In genomic region chr11:69074786-69075185, GRCh38 we compare ENCODE assay signal across 15 cellular contexts. TPM values are rescaled to one million over a fixed set of nuclear protein-coding genes. Genes with fewer than 3 reads are reported as not detected.
DNase-seq lines count a peak whose midpoint lies in the region; ATAC-seq and TF ChIP-seq lines count a peak whose summit lies in the region.
"Had no signal": no experiment of that assay in that cellular context is flagged by ENCODE, and none has a peak within 500 bp of the region (broad histone marks: within the 10 kb centered on the region; RNA-seq: fewer than 3 reads in every experiment).

No MANE protein-coding gene starts in this region.

- H2AFZ ChIP-seq in HCT116 (ENCODE audit: low read depth, low read length, poor library complexity, severe bottlenecking) (no peak overlapping the region), smooth muscle cell (ENCODE audit: low read depth) (no peak overlapping the region)

- DNase-seq in HCT116 (ENCODE audit: low read depth, low spot score) (no peak), stomach (no peak), smooth muscle cell (lab: John Stamatoyannopoulos, UW; ENCODE audit: unreplicated experiment) (no peak), spleen (no peak), GDM1 (lab: John Stamatoyannopoulos, UW) (no peak)
- DNase-seq in activated T-helper 1 cell treated with anti-CD3 and anti-CD28 coated beads, Interleukin-12 subunit alpha, Interleukin-12 subunit beta, Interleukin-2, Interleukin-4 antibody, amounts not matched to agents 30 ng/mL and 10 ng/mL and 1 ng/mL, durations not matched to agents 14 hours and 24 hours and 36 hours (ENCODE audit: low spot score) = no peak
- DNase-seq: activated B cell treated with CpG ODN at 0.5 μM for 24 hours; NCI-H1105 treated with DMSO at 0.1 percent for 48 hours; stimulated activated naive CD4-positive, alpha-beta T cell treated with Interleukin-2 at 50 U/mL for 16 hours had no signal

- TF ChIP-seq RAD21 in HCT116 (IDR thresholded peaks at IDR 0.05; ENCODE audit: low read depth) = no peak

- H3K4me1 Mint-ChIP-seq in activated T-helper 1 cell treated with anti-CD3 and anti-CD28 coated beads, Interleukin-12 subunit alpha, Interleukin-12 subunit beta, Interleukin-2, Interleukin-4 antibody, amounts not matched to agents 30 ng/mL and 10 ng/mL and 1 ng/mL, durations not matched to agents 14 hours and 24 hours and 36 hours (ENCODE audit: low read depth) = peaks cover 8% of the 10 kb centered on the region

- H3K27me3 ChIP-seq in HCT116 (ENCODE audit: insufficient read depth, low read length) (no peaks in the 10 kb centered on the region), gastroesophageal sphincter (no peaks in the 10 kb centered on the region), stomach (no peaks in the 10 kb centered on the region), smooth muscle cell (ENCODE audit: low read depth) (no peaks in the 10 kb centered on the region), spleen (replicated peaks in 1 of 7) (no peaks in the 10 kb centered on the region)
- H3K27me3 ChIP-seq: pancreas had no signal

- H3K79me2 ChIP-seq in HCT116 (ENCODE audit: insufficient read depth, low read length) (no peaks in the 10 kb centered on the region), smooth muscle cell (ENCODE audit: low read depth) (no peaks in the 10 kb centered on the region)

- POLR2A ChIA-PET in HCT116 (lab: Charles Lee) = no interaction called here

- BruUV-seq in HCT116 (replicated peaks; lab: Mats Ljungman, UMichigan) = no TSS peak

- H3K4me2 ChIP-seq in HCT116 (ENCODE audit: low read length) = peak overlapping the region; percentile 56
- H3K4me2 ChIP-seq in smooth muscle cell = no peak overlapping the region

- H3K9me3 ChIP-seq in HCT116 (ENCODE audit: control insufficient read depth in 1 of 2, insufficient read depth in 1 of 2, low read depth in 1 of 2, low read length in 2 of 2) (no peaks in the 10 kb centered on the region), gastroesophageal sphincter (no peaks in the 10 kb centered on the region), stomach (no peaks in the 10 kb centered on the region), smooth muscle cell (replicated peaks; ENCODE audit: low read depth) (no peaks in the 10 kb centered on the region), spleen (no peaks in the 10 kb centered on the region)
- H3K9me3 ChIP-seq: mucosa of descending colon, pancreas had no signal

- peak overlapping the region; percentile 34; the same call in 1 of the 2 replicates for H3K9ac ChIP-seq in HCT116 (ENCODE audit: low read length)
- H3K9ac ChIP-seq in smooth muscle cell (ENCODE audit: low read depth) = no peak overlapping the region
- H3K9ac ChIP-seq: KMS-11 had no signal

- no peaks in the 10 kb centered on the region for H4K20me1 ChIP-seq in HCT116 (ENCODE audit: insufficient read depth)
- H4K20me1 ChIP-seq in smooth muscle cell (ENCODE audit: low read depth) = peaks cover 13% of the 10 kb centered on the region

- H3K36me3 ChIP-seq in HCT116 (ENCODE audit: control insufficient read depth in 1 of 2, insufficient read depth in 2 of 2, low read length in 2 of 2) (peaks cover 0 to 5% of the 10 kb centered on the region in 2 experiments; a peak in 2 of 4 replicates), gastroesophageal sphincter (peaks cover 0 to 76% of the 10 kb centered on the region in 2 donors), stomach (peaks cover 38 to 90% (median 87%) of the 10 kb centered on the region in 4 donors), smooth muscle cell (ENCODE audit: low read depth) (no peaks in the 10 kb centered on the region), spleen (peaks cover 4 to 92% (median 47%) of the 10 kb centered on the region in 6 donors)

- TF ChIP-seq EP300 in gastroesophageal sphincter (IDR thresholded peaks at IDR 0.05) (no peak), stomach (IDR thresholded peaks at IDR 0.05) (no peak)

- RAD21 ChIA-PET in HCT116 (lab: Charles Lee; ENCODE audit: low non-redundant PET in 1 of 2, low total read pairs in 2 of 2, uncharacterized antibody in 2 of 2, unreplicated experiment in 2 of 2) = interaction anchor here in 1 of 2 experiments (0.7 kb wide), 1 partner anchor 31 kb away, joined by 3 read pairs; no protein-coding TSS in a partner anchor

- no peaks in the 10 kb centered on the region for H3F3A ChIP-seq in smooth muscle cell (ENCODE audit: low read depth)

- ATAC-seq in HCT116 (no peak), gastroesophageal sphincter (peak; percentile 26)

- H3K9me3 Mint-ChIP-seq in activated T-helper 1 cell treated with anti-CD3 and anti-CD28 coated beads, Interleukin-12 subunit alpha, Interleukin-12 subunit beta, Interleukin-2, Interleukin-4 antibody, amounts not matched to agents 30 ng/mL and 10 ng/mL and 1 ng/mL, durations not matched to agents 14 hours and 24 hours and 36 hours = no peaks in the 10 kb centered on the region
- H3K9me3 Mint-ChIP-seq: activated B cell treated with CpG ODN at 0.5 μM for 24 hours; T-helper 1 cell treated with Interleukin-12 subunit alpha and Interleukin-12 subunit beta and Interleukin-4 antibody, amounts not matched to agents 30 μg/mL and 1 μg/mL, for 36 hours had no signal

- H3K4me3 Mint-ChIP-seq in activated T-helper 1 cell treated with anti-CD3 and anti-CD28 coated beads, Interleukin-12 subunit alpha, Interleukin-12 subunit beta, Interleukin-2, Interleukin-4 antibody, amounts not matched to agents 30 ng/mL and 10 ng/mL and 1 ng/mL, durations not matched to agents 14 hours and 24 hours and 36 hours = no peak overlapping the region
- H3K4me3 Mint-ChIP-seq: activated B cell treated with CpG ODN at 0.5 μM for 24 hours; T-helper 1 cell treated with Interleukin-12 subunit alpha and Interleukin-12 subunit beta and Interleukin-4 antibody, amounts not matched to agents 30 μg/mL and 1 μg/mL, for 36 hours had no signal

- no peaks in the 10 kb centered on the region for H3K9me2 ChIP-seq in HCT116 (ENCODE audit: insufficient read depth)

- TF ChIP-seq POLR2A in HCT116 (IDR thresholded peaks at IDR 0.05; ENCODE audit: borderline replicate concordance, extremely low read depth, insufficient read depth, insufficient read length) (no peak), gastroesophageal sphincter (IDR thresholded peaks at IDR 0.05) (no peak), stomach (IDR thresholded peaks at IDR 0.05) (no peak), spleen (IDR thresholded peaks at IDR 0.05) (no peak)

- no peak overlapping the region for H3K27ac Mint-ChIP-seq in activated T-helper 1 cell treated with anti-CD3 and anti-CD28 coated beads, Interleukin-12 subunit alpha, Interleukin-12 subunit beta, Interleukin-2, Interleukin-4 antibody, amounts not matched to agents 30 ng/mL and 10 ng/mL and 1 ng/mL, durations not matched to agents 14 hours and 24 hours and 36 hours
- H3K27ac Mint-ChIP-seq: activated B cell treated with CpG ODN at 0.5 μM for 24 hours; T-helper 1 cell treated with Interleukin-12 subunit alpha and Interleukin-12 subunit beta and Interleukin-4 antibody, amounts not matched to agents 30 μg/mL and 1 μg/mL, for 36 hours had no signal

- H3K4me1 ChIP-seq in HCT116 (ENCODE audit: control insufficient read depth in 1 of 2, insufficient read depth in 2 of 2, low read length in 2 of 2) = peaks cover 21 to 34% of the 10 kb centered on the region in 2 experiments
- peaks cover 0 to 34% (median 18%) of the 10 kb centered on the region in 3 donors for H3K4me1 ChIP-seq in gastroesophageal sphincter
- H3K4me1 ChIP-seq in stomach = peaks cover 0 to 29% (median 13%) of the 10 kb centered on the region in 4 donors
- no peaks in the 10 kb centered on the region for H3K4me1 ChIP-seq in smooth muscle cell (ENCODE audit: low read depth)
- H3K4me1 ChIP-seq in spleen = peaks cover 0 to 17% (median 3%) of the 10 kb centered on the region in 6 donors
- H3K4me1 ChIP-seq: pancreas had no signal

- TF ChIP-seq CTCF in HCT116 (IDR thresholded peaks at IDR 0.05 in 2 of 3, conservative IDR thresholded peaks at IDR 0.05 in 1 of 3; ENCODE audit: borderline replicate concordance in 1 of 3, insufficient read depth in 1 of 3, low read depth in 2 of 3, low read length in 2 of 3) = no peak
- no peak for TF ChIP-seq CTCF in gastroesophageal sphincter (IDR thresholded peaks at IDR 0.05)
- TF ChIP-seq CTCF in stomach (IDR thresholded peaks at IDR 0.05) = no peak
- no peak for TF ChIP-seq CTCF in smooth muscle cell (IDR thresholded peaks at IDR 0.05; ENCODE audit: borderline replicate concordance, insufficient read depth, poor library complexity, severe bottlenecking)
- no peak for TF ChIP-seq CTCF in spleen (IDR thresholded peaks at IDR 0.05 in 8 of 11, conservative IDR thresholded peaks at IDR 0.05 in 3 of 11)

- CTCF ChIA-PET in HCT116 (lab: Charles Lee) = no interaction called here

- H3K4me3 ChIP-seq in HCT116 (replicated peaks in 1 of 2; ENCODE audit: low read depth in 1 of 2, low read length in 2 of 2) (no peak overlapping the region), gastroesophageal sphincter (no peak overlapping the region), stomach (no peak overlapping the region), smooth muscle cell (no peak overlapping the region), spleen (no peak overlapping the region)
- H3K4me3 ChIP-seq: mucosa of descending colon, pancreas had no signal

- H3K27ac ChIP-seq in HCT116 (ENCODE audit: low read depth, low read length) (no peak overlapping the region), adipose tissue (ENCODE audit: low read depth, low read length) (peak overlapping the region; percentile 39), gastroesophageal sphincter (peak overlapping the region; percentile 80 to 94 (median 87)), stomach (peak overlapping the region in 4 of 5 donors; percentile 71 to 84 (median 73)), smooth muscle cell (ENCODE audit: low read depth) (no peak overlapping the region), spleen (no peak overlapping the region)
- H3K27ac ChIP-seq: KMS-11, pancreas had no signal

- intact Hi-C loops in HCT116 (cut with micrococcal nuclease) (no loop called here), stomach (cut with DNase I; ENCODE audit: low total_unique reads) (no loop called here), spleen (cut with DNase I; ENCODE audit: low total_unique reads) (no loop called here)
- intact Hi-C loops in activated T-helper 1 cell treated with anti-CD3 and anti-CD28 coated beads, Interleukin-12 subunit alpha, Interleukin-12 subunit beta, Interleukin-2, Interleukin-4 antibody, amounts not matched to agents 30 ng/mL and 10 ng/mL and 1 ng/mL, durations not matched to agents 14 hours and 24 hours and 36 hours (cut with micrococcal nuclease) = no loop called here

- 76 to 87% (median 86%) methylated on average over 11 of the region's 11 CpGs for WGBS in adipose tissue, 3 donors
- 72 to 77% methylated on average over 2 of the region's 11 CpGs for WGBS in gastroesophageal sphincter (ENCODE audit: low coverage in 1 of 2), 2 donors
- WGBS in stomach, 5 donors = 78 to 95% (median 87%) methylated on average over 11 of the region's 11 CpGs
- 81% methylated on average over 11 of the region's 11 CpGs for WGBS in smooth muscle cell (ENCODE audit: low lambda C conversion rate)
- whole genome bisulfite sequencing in spleen, 5 donors = 81 to 96% (median 82%) methylated on average over 8 to 11 of the region's 11 CpGs

- H3K36me3 Mint-ChIP-seq in activated T-helper 1 cell treated with anti-CD3 and anti-CD28 coated beads, Interleukin-12 subunit alpha, Interleukin-12 subunit beta, Interleukin-2, Interleukin-4 antibody, amounts not matched to agents 30 ng/mL and 10 ng/mL and 1 ng/mL, durations not matched to agents 14 hours and 24 hours and 36 hours (ENCODE audit: low read depth) = peaks cover 3% of the 10 kb centered on the region

- H3K27me3 Mint-ChIP-seq in activated T-helper 1 cell treated with anti-CD3 and anti-CD28 coated beads, Interleukin-12 subunit alpha, Interleukin-12 subunit beta, Interleukin-2, Interleukin-4 antibody, amounts not matched to agents 30 ng/mL and 10 ng/mL and 1 ng/mL, durations not matched to agents 14 hours and 24 hours and 36 hours (ENCODE audit: insufficient read depth) = no peaks in the 10 kb centered on the region
- H3K27me3 Mint-ChIP-seq: activated B cell treated with CpG ODN at 0.5 μM for 24 hours had no signal

RNA-seq across cellular contexts. Expression of gene TPCN2, which starts 26.1 kb away (rescaled TPM):
- total RNA-seq in HCT116 (2021; ENCODE audit: unreplicated experiment) (15.2 TPM), gastroesophageal sphincter (10 to 100 TPM; 16.8 to 33.8 (median 28.3) TPM), stomach (10 to 100 TPM in 4 of 5 donors, 1 to 10 TPM in 1; 6.4 to 66.1 (median 33.0) TPM), smooth muscle cell (5.9 and 7.4 TPM in 2 replicates), spleen (10 to 100 TPM; 12.4 to 30.4 (median 27.0) TPM)
- 7.1 and 7.8 TPM in 2 replicates for polyA plus RNA-seq in HCT116 (2012)
- polyA plus RNA-seq in adipose tissue (10 to 100 TPM in 1 of 3 donors, 1 to 10 TPM in 2; 5.7 to 16.4 (median 8.8) TPM), stomach (10 to 100 TPM; 16.4 to 29.8 (median 19.7) TPM), smooth muscle cell (10.5 and 13.6 TPM in 2 replicates), spleen (10 to 100 TPM in 1 of 3 donors, 1 to 10 TPM in 2; 3.6 to 12.2 (median 8.5) TPM)
- total RNA-seq in activated T-helper 1 cell treated with anti-CD3 and anti-CD28 coated beads, Interleukin-12 subunit alpha, Interleukin-12 subunit beta, Interleukin-2, Interleukin-4 antibody, amounts not matched to agents 30 ng/mL and 10 ng/mL and 1 ng/mL, durations not matched to agents 14 hours and 24 hours and 36 hours = 17.4 and 19.2 TPM in 2 replicates

Comparison
In these comparisons a context has a peak if more than half of its experiments do, and no peak if none do; other contexts are left out.
1. H3K27ac ChIP-seq: peak in adipose tissue (single experiment), gastroesophageal sphincter (4 of 4) and stomach (4 of 5); none in HCT116 (single experiment), smooth muscle cell (single experiment) and spleen (0 of 8).